In genomic region chr13:112965573-112966115, GRCh38 we compare ENCODE assay signal across 30 cellular contexts. TPM values are rescaled to one million over a fixed set of nuclear protein-coding genes. Genes with fewer than 3 reads are reported as not detected.
DNase-seq lines count a peak whose midpoint lies in the region; ATAC-seq and TF ChIP-seq lines count a peak whose summit lies in the region.
"Had no signal": no experiment of that assay in that cellular context is flagged by ENCODE, and none has a peak within 500 bp of the region (broad histone marks: within the 10 kb centered on the region; RNA-seq: fewer than 3 reads in every experiment).

No MANE protein-coding gene starts in this region.

- no peaks in the 10 kb centered on the region for H3K9me3 ChIP-seq in T-helper 17 cell (ENCODE audit: control insufficient read depth, low read length, poor library complexity, severe bottlenecking)
- no peaks in the 10 kb centered on the region for H3K9me3 ChIP-seq in gastroesophageal sphincter
- H3K9me3 ChIP-seq in lung (ENCODE audit: control insufficient read depth in 2 of 2, insufficient read depth in 1 of 2, low read length in 1 of 2): peaks cover 0 to 5% of the 10 kb centered on the region in 2 donors
- H3K9me3 ChIP-seq in skeletal muscle tissue (ENCODE audit: control insufficient read depth in 3 of 3, low read length in 3 of 3): no peaks in the 10 kb centered on the region
- H3K9me3 ChIP-seq: ascending aorta, BLaER1, MG63, ovary had no signal

- no peaks in the 10 kb centered on the region for H3K36me3 ChIP-seq in gastroesophageal sphincter
- H3K36me3 ChIP-seq in lung (ENCODE audit: control insufficient read depth in 2 of 2, insufficient read depth in 2 of 2, low read length in 2 of 2): no peaks in the 10 kb centered on the region
- H3K36me3 ChIP-seq in skeletal muscle tissue (ENCODE audit: control insufficient read depth in 3 of 3, insufficient read depth in 3 of 3, low read length in 3 of 3): no peaks in the 10 kb centered on the region
- H3K36me3 ChIP-seq: ascending aorta, BLaER1, cardiac muscle cell, MG63, ovary had no signal

- DNase-seq in T-helper 17 cell: no peak
- no peak for DNase-seq in lung (ENCODE audit: low spot score)
- no peak for DNase-seq in activated CD4-positive, alpha-beta T cell treated with anti-CD3 and anti-CD28 coated beads, Interleukin-2, amount 50 U/mL, for 1 hour
- DNase-seq in NCI-H2029 treated with DMSO at 0.1 percent for 48 hours (lab: John Stamatoyannopoulos, UW): no peak
- DNase-seq: activated CD4-positive, alpha-beta T cell treated with anti-CD3 and anti-CD28 coated beads for 36 hours; activated naive CD8-positive, alpha-beta T cell treated with anti-CD3 and anti-CD28 coated beads, Interleukin-2, amount 10 ng/mL, durations not matched to agents 7 days and 5 days; DMS153; effector memory CD4-positive, alpha-beta T cell; islet precursor cell; MG63; NCI-H1105 treated with DMSO at 0.1 percent for 48 hours; NCI-H187 treated with DMSO at 0.1 percent for 48 hours; NCI-H526; NK-92 treated with Interleukin-12 subunit alpha and Interleukin-12 subunit beta, amount 100 ng/mL, for 24 hours; retina; SIG-M5; stimulated activated CD4-positive, alpha-beta T cell treated with anti-CD3 and anti-CD28 coated beads, Interleukin-4, amount 100 ng/mL, for 1 hour; T-helper 9 cell; trophoblast cell had no signal

- no peak for ATAC-seq in T-helper 17 cell
- ATAC-seq in gastroesophageal sphincter: no peak
- ATAC-seq in lung (ENCODE audit: insufficient read depth, low FRiP score): no peak
- no peak for ATAC-seq in GM18868 (IDR thresholded peaks at IDR 0.05; ENCODE audit: unreplicated experiment)
- ATAC-seq: activated CD4-positive, alpha-beta T cell treated with anti-CD3 and anti-CD28 coated beads for 36 hours; natural killer cell treated with Interleukin-12 subunit alpha and Interleukin-12 subunit beta and Interleukin-15 and Interleukin-18, amount 100 ng/mL, for 72 hours had no signal

- peak overlapping the region; percentile 80 for H3K4me3 Mint-ChIP-seq in T-helper 17 cell
- H3K4me3 Mint-ChIP-seq: activated naive CD8-positive, alpha-beta T cell treated with anti-CD3 and anti-CD28 coated beads, Interleukin-2, amount 10 ng/mL, durations not matched to agents 7 days and 5 days; natural killer cell treated with Interleukin-12 subunit alpha and Interleukin-12 subunit beta and Interleukin-15 and Interleukin-18, amount 100 ng/mL, for 72 hours had no signal

- TF ChIP-seq CTCF in gastroesophageal sphincter (IDR thresholded peaks at IDR 0.05): no peak
- TF ChIP-seq CTCF in lung (IDR thresholded peaks at IDR 0.05; ENCODE audit: control extremely low read depth, extremely low read depth): no peak

- TF ChIP-seq POLR2A in gastroesophageal sphincter (IDR thresholded peaks at IDR 0.05): no peak

- TF ChIP-seq EP300 in gastroesophageal sphincter (IDR thresholded peaks at IDR 0.05): no peak

- no peak overlapping the region for H3K4me3 ChIP-seq in gastroesophageal sphincter
- no peak overlapping the region for H3K4me3 ChIP-seq in lung
- no peak overlapping the region for H3K4me3 ChIP-seq in skeletal muscle tissue (ENCODE audit: low read length in 3 of 3)
- H3K4me3 ChIP-seq: ascending aorta, BLaER1, cardiac muscle cell, coronary artery, MG63, ovary had no signal

- H3K27me3 ChIP-seq in gastroesophageal sphincter (peaks cover 65% of the 10 kb centered on the region), lung (ENCODE audit: control insufficient read depth, insufficient read depth) (no peaks in the 10 kb centered on the region), skeletal muscle tissue (ENCODE audit: control insufficient read depth in 3 of 3, insufficient read depth in 3 of 3, low read length in 3 of 3) (peaks cover 48 to 58% (median 53%) of the 10 kb centered on the region in 3 donors)
- H3K27me3 ChIP-seq: ascending aorta, ovary had no signal

- H3K27ac ChIP-seq in gastroesophageal sphincter (peak overlapping the region in 3 of 4 donors; percentile 42 to 60 (median 46)), lung (ENCODE audit: low read depth in 1 of 2, low read length in 1 of 2) (peak overlapping the region; percentile 47 to 81), skeletal muscle tissue (ENCODE audit: low read depth, low read length) (peak overlapping the region; percentile 60)
- H3K27ac ChIP-seq: ascending aorta, BLaER1, cardiac muscle cell, coronary artery, epithelial cell of prostate, KMS-11, ovary had no signal

- H3K9ac ChIP-seq in skeletal muscle tissue (ENCODE audit: low read depth in 1 of 3, low read length in 3 of 3): peak overlapping the region in 1 of 3 donors; percentile 20
- H3K9ac ChIP-seq: BLaER1, KMS-11 had no signal

- no peaks in the 10 kb centered on the region for H3K36me3 Mint-ChIP-seq in T-helper 17 cell (ENCODE audit: low read depth)
- H3K36me3 Mint-ChIP-seq: activated naive CD8-positive, alpha-beta T cell treated with anti-CD3 and anti-CD28 coated beads, Interleukin-2, amount 10 ng/mL, durations not matched to agents 7 days and 5 days; natural killer cell treated with Interleukin-12 subunit alpha and Interleukin-12 subunit beta and Interleukin-15 and Interleukin-18, amount 100 ng/mL, for 72 hours had no signal

- 60 to 80% methylated on average over 1 to 3 of the region's 16 CpGs for WGBS in gastroesophageal sphincter (ENCODE audit: low coverage in 1 of 2), 2 donors
- whole genome bisulfite sequencing in lung, 2 donors: 90 to 93% methylated on average over 16 of the region's 16 CpGs

- peak overlapping the region; percentile 19 for H3K27ac Mint-ChIP-seq in T-helper 17 cell
- H3K27ac Mint-ChIP-seq: activated CD4-positive, alpha-beta T cell treated with anti-CD3 and anti-CD28 coated beads for 36 hours; activated naive CD8-positive, alpha-beta T cell treated with anti-CD3 and anti-CD28 coated beads, Interleukin-2, amount 10 ng/mL, durations not matched to agents 7 days and 5 days; natural killer cell treated with Interleukin-12 subunit alpha and Interleukin-12 subunit beta and Interleukin-15 and Interleukin-18, amount 100 ng/mL, for 72 hours had no signal

- peaks cover 6% of the 10 kb centered on the region for H3K27me3 Mint-ChIP-seq in T-helper 17 cell
- H3K27me3 Mint-ChIP-seq: activated CD4-positive, alpha-beta T cell treated with anti-CD3 and anti-CD28 coated beads for 36 hours had no signal

- H3K4me1 ChIP-seq in gastroesophageal sphincter (peaks cover 0 to 24% (median 14%) of the 10 kb centered on the region in 3 donors), lung (ENCODE audit: control insufficient read depth in 2 of 2, insufficient read depth in 2 of 2, low read length in 2 of 2) (peaks cover 0 to 19% of the 10 kb centered on the region in 2 donors), skeletal muscle tissue (ENCODE audit: control insufficient read depth in 3 of 3, insufficient read depth in 3 of 3, low read length in 3 of 3) (peaks cover 4 to 37% (median 21%) of the 10 kb centered on the region in 3 donors)

- peaks cover 22% of the 10 kb centered on the region for H3K4me1 Mint-ChIP-seq in T-helper 17 cell

RNA-seq across cellular contexts. Expression of gene MCF2L, which starts 3.4 kb away (rescaled TPM):
- 10 to 100 TPM in 1 of 2 donors, 1 to 10 TPM in 1; 9.7 to 13.2 TPM for total RNA-seq in T-helper 17 cell
- 10 to 100 TPM; 18.3 to 52.6 (median 29.9) TPM for total RNA-seq in gastroesophageal sphincter
- 10 to 100 TPM; 33.3 to 78.7 TPM for total RNA-seq in lung
- 10 to 100 TPM; 21.0 to 38.5 TPM for polyA plus RNA-seq in lung
- 18.3 TPM for total RNA-seq in skeletal muscle tissue
